Comparison of ENCODE assay signal across 8 cellular contexts in genomic region chr4:123444298-123444731, GRCh38. TPM values are rescaled to one million over a fixed set of nuclear protein-coding genes. Genes with fewer than 3 reads are reported as not detected.
DNase-seq lines count a peak whose midpoint lies in the region; ATAC-seq, FAIRE-seq and TF ChIP-seq lines count a peak whose summit lies in the region.

No MANE protein-coding gene starts in this region.

- WGBS in endodermal cell (ENCODE audit: insufficient coverage in 1 of 2, insufficient read length in 1 of 2), 2 experiments, result 4 to 5% methylated on average over 4 to 9 of the region's 9 CpGs

- CTCF ChIA-PET in CD8-positive, alpha-beta T cell (lab: Charles Lee), result interaction anchor here (1.2 kb wide), 1 partner anchor 53 kb away, joined by 3 read pairs; no protein-coding TSS in a partner anchor

- H3K9me3 Mint-ChIP-seq in CD8-positive, alpha-beta T cell, result no peaks in the 10 kb centered on the region
- H3K9me3 Mint-ChIP-seq in endodermal cell, result no peaks in the 10 kb centered on the region
- H3K9me3 Mint-ChIP-seq in naive thymus-derived CD8-positive, alpha-beta T cell, result no peaks in the 10 kb centered on the region

- ATAC-seq in CD8-positive, alpha-beta T cell, result peak; percentile 88
- ATAC-seq in GM19372 (IDR thresholded peaks at IDR 0.05; ENCODE audit: low read depth, unreplicated experiment) (peak; percentile 85), HG03354 (IDR thresholded peaks at IDR 0.05; ENCODE audit: poor library complexity, severe bottlenecking, unreplicated experiment) (peak; percentile 92)
- ATAC-seq in naive thymus-derived CD8-positive, alpha-beta T cell, result peak; percentile 87 to 91

- H3K36me3 ChIP-seq in CD8-positive, alpha-beta T cell (ENCODE audit: insufficient read depth, low read length), result no peaks in the 10 kb centered on the region
- H3K36me3 ChIP-seq in endodermal cell (ENCODE audit: control insufficient read depth, insufficient read depth, low read length), result no peaks in the 10 kb centered on the region

- H3K27ac ChIP-seq in CD8-positive, alpha-beta T cell (ENCODE audit: low read depth, low read length), result no peak overlapping the region
- peak overlapping the region; percentile 75 for H3K27ac ChIP-seq in endodermal cell (ENCODE audit: low read depth, low read length)

- H3K27me3 Mint-ChIP-seq in CD8-positive, alpha-beta T cell (ENCODE audit: low read depth), result no peaks in the 10 kb centered on the region
- no peaks in the 10 kb centered on the region for H3K27me3 Mint-ChIP-seq in endodermal cell (ENCODE audit: insufficient read depth)
- H3K27me3 Mint-ChIP-seq in naive thymus-derived CD8-positive, alpha-beta T cell, result no peaks in the 10 kb centered on the region

- no peak for TF ChIP-seq CTCF in CD8-positive, alpha-beta T cell (IDR thresholded peaks at IDR 0.05)
- no peak for TF ChIP-seq CTCF in endodermal cell (conservative IDR thresholded peaks at IDR 0.05)

- H3K4me3 Mint-ChIP-seq in CD8-positive, alpha-beta T cell, result peak overlapping the region; percentile 79
- peak overlapping the region; percentile 50 for H3K4me3 Mint-ChIP-seq in endodermal cell
- peak overlapping the region; percentile 57 to 82 (median 77) for H3K4me3 Mint-ChIP-seq in naive thymus-derived CD8-positive, alpha-beta T cell

- no peak for FAIRE-seq in frontal cortex (lab: Jason Lieb, UNC)

- H3K4me3 ChIP-seq in CD8-positive, alpha-beta T cell (ENCODE audit: low read depth, low read length), result peak overlapping the region; percentile 26
- H3K4me3 ChIP-seq in endodermal cell (ENCODE audit: low read length), result peak overlapping the region; percentile 74

- DNase-seq in CD8-positive, alpha-beta T cell, result peak in 6 of 7 experiments; percentile 5 to 59 (median 34)
- DNase-seq in SKM-1 (lab: John Stamatoyannopoulos, UW; ENCODE audit: unreplicated experiment) (peak; percentile 59), endodermal cell (peak; percentile 84), frontal cortex (ENCODE audit: low spot score in 2 of 2) (no peak), NCI-H187 treated with DMSO at 0.1 percent for 48 hours (lab: John Stamatoyannopoulos, UW) (no peak)
- peak in 7 of 10 donors; percentile 3 to 40 (median 31) for DNase-seq in naive thymus-derived CD8-positive, alpha-beta T cell

- POLR2A ChIA-PET in CD8-positive, alpha-beta T cell (lab: Charles Lee), result no interaction called here
- POLR2A ChIA-PET in naive thymus-derived CD8-positive, alpha-beta T cell (lab: Charles Lee), result interaction anchor here (0.6 kb wide), 1 partner anchor 46 kb away, joined by 3 read pairs; no protein-coding TSS in a partner anchor

- H3K9ac ChIP-seq in endodermal cell (ENCODE audit: extremely low read depth, low read length, poor library complexity, severe bottlenecking), result peak overlapping the region; percentile 6

- peak overlapping the region; percentile 95 for H3K27ac Mint-ChIP-seq in CD8-positive, alpha-beta T cell
- H3K27ac Mint-ChIP-seq in endodermal cell, result peak overlapping the region; percentile 91
- H3K27ac Mint-ChIP-seq in naive thymus-derived CD8-positive, alpha-beta T cell, result peak overlapping the region; percentile 63 to 90 (median 84)

- H3K4me1 Mint-ChIP-seq in CD8-positive, alpha-beta T cell (ENCODE audit: low read depth), result peaks cover 25% of the 10 kb centered on the region
- H3K4me1 Mint-ChIP-seq in endodermal cell, result peaks cover 22% of the 10 kb centered on the region
- peaks cover 13 to 35% (median 26%) of the 10 kb centered on the region in 4 donors for H3K4me1 Mint-ChIP-seq in naive thymus-derived CD8-positive, alpha-beta T cell

- H3K27me3 ChIP-seq in CD8-positive, alpha-beta T cell (ENCODE audit: insufficient read depth, low read length), result no peaks in the 10 kb centered on the region
- H3K27me3 ChIP-seq in endodermal cell (ENCODE audit: control insufficient read depth, insufficient read depth, low read length, poor library complexity, severe bottlenecking), result no peaks in the 10 kb centered on the region

- intact Hi-C loops in CD8-positive, alpha-beta T cell (cut with DNase I, micrococcal nuclease), result loop anchor here in 1 of 2 experiments (2.0 kb wide), 2 partner anchors 28 to 44 kb away; no protein-coding TSS in a partner anchor

- H3K9me3 ChIP-seq in CD8-positive, alpha-beta T cell (ENCODE audit: low read length), result no peaks in the 10 kb centered on the region
- no peaks in the 10 kb centered on the region for H3K9me3 ChIP-seq in endodermal cell (ENCODE audit: control insufficient read depth, low read length)

- no peaks in the 10 kb centered on the region for H3K36me3 Mint-ChIP-seq in CD8-positive, alpha-beta T cell
- H3K36me3 Mint-ChIP-seq in endodermal cell (ENCODE audit: low read depth), result no peaks in the 10 kb centered on the region
- no peaks in the 10 kb centered on the region for H3K36me3 Mint-ChIP-seq in naive thymus-derived CD8-positive, alpha-beta T cell

- H3K4me1 ChIP-seq in CD8-positive, alpha-beta T cell (ENCODE audit: insufficient read depth, low read length), result peaks cover 14% of the 10 kb centered on the region
- H3K4me1 ChIP-seq in endodermal cell (ENCODE audit: control insufficient read depth, insufficient read depth, low read length), result peaks cover 7% of the 10 kb centered on the region

RNA-seq across cellular contexts. Expression of gene SPRY1, which starts 47.7 kb away (rescaled TPM):
- total RNA-seq in CD8-positive, alpha-beta T cell, result 10 to 100 TPM; 65.8 to 66.1 TPM
- total RNA-seq in endodermal cell (10 to 100 TPM in 1 of 2 donors, 1 to 10 TPM in 1; 9.1 to 18.5 TPM), frontal cortex (15.1 TPM)
- 43.0 TPM for polyA plus RNA-seq in endodermal cell (2013, experiment 1 of 2)
- polyA plus RNA-seq in endodermal cell (2013, experiment 2 of 2), result 53.3 TPM
- 1 to 10 TPM; 8.1 to 9.0 TPM for total RNA-seq in naive thymus-derived CD8-positive, alpha-beta T cell
- polyA plus RNA-seq in naive thymus-derived CD8-positive, alpha-beta T cell, result 10 to 100 TPM in 1 of 3 donors, 1 to 10 TPM in 2; 6.9 to 11.0 (median 9.7) TPM

Comparison
In these comparisons a context has a peak if more than half of its experiments do, and no peak if none do; other contexts are left out.
1. DNase-seq: peak in CD8-positive, alpha-beta T cell (6 of 7), SKM-1 (single experiment), endodermal cell (single experiment) and naive thymus-derived CD8-positive, alpha-beta T cell (7 of 10); none in frontal cortex (0 of 2) and NCI-H187 treated with DMSO at 0.1 percent for 48 hours (single experiment).
2. Peak in every context shown above with its lines, with median percentiles within 50 percentile points of each other: ATAC-seq, H3K27ac Mint-ChIP-seq and H3K4me3 Mint-ChIP-seq.